9 cellular contexts compared by ENCODE assay signal in genomic region chr14:35366048-35366428, GRCh38. TPM values are rescaled to one million over a fixed set of nuclear protein-coding genes. Genes with fewer than 3 reads are reported as not detected.
DNase-seq lines count a peak whose midpoint lies in the region; ATAC-seq, FAIRE-seq and TF ChIP-seq lines count a peak whose summit lies in the region.
"Had no signal": no experiment of that assay in that cellular context is flagged by ENCODE, and none has a peak within 500 bp of the region (broad histone marks: within the 10 kb centered on the region; RNA-seq: fewer than 3 reads in every experiment).

No MANE protein-coding gene starts in this region.

- no peak for TF ChIP-seq CTCF in kidney (IDR thresholded peaks at IDR 0.05; ENCODE audit: borderline replicate concordance, extremely low read depth, insufficient read depth)

- H3K4me3 Mint-ChIP-seq in activated naive CD8-positive, alpha-beta T cell treated with anti-CD3 and anti-CD28 coated beads for 36 hours, result no peak overlapping the region
- H3K4me3 Mint-ChIP-seq in stimulated activated naive CD8-positive, alpha-beta T cell treated with anti-CD3 and anti-CD28 coated beads, Interleukin-15, amount 100 ng/mL, for 72 hours, result peak overlapping the region in 1 of 2 donors; percentile 76
- H3K4me3 Mint-ChIP-seq: neural progenitor cell had no signal

- H3K36me3 ChIP-seq in kidney (ENCODE audit: control insufficient read depth in 1 of 2, insufficient read depth in 2 of 2, low read length in 2 of 2), result no peaks in the 10 kb centered on the region
- H3K36me3 ChIP-seq: neural progenitor cell had no signal

- peaks cover 4% of the 10 kb centered on the region for H3K36me3 Mint-ChIP-seq in activated naive CD8-positive, alpha-beta T cell treated with anti-CD3 and anti-CD28 coated beads for 36 hours
- H3K36me3 Mint-ChIP-seq: neural progenitor cell had no signal

- no peaks in the 10 kb centered on the region for H3K9me3 ChIP-seq in kidney (ENCODE audit: control insufficient read depth in 1 of 2, low read length in 2 of 2)

- H3K4me1 Mint-ChIP-seq in activated naive CD8-positive, alpha-beta T cell treated with anti-CD3 and anti-CD28 coated beads for 36 hours, result peaks cover 50% of the 10 kb centered on the region
- peaks cover 61% of the 10 kb centered on the region for H3K4me1 Mint-ChIP-seq in stimulated activated naive CD8-positive, alpha-beta T cell treated with anti-CD3 and anti-CD28 coated beads, Interleukin-15, amount 100 ng/mL, for 72 hours

- peak; percentile 86 for DNase-seq in M059J (ENCODE audit: low read depth)
- DNase-seq in activated naive CD8-positive, alpha-beta T cell treated with anti-CD3 and anti-CD28 coated beads for 36 hours, result peak; percentile 25
- DNase-seq in kidney, result peak; percentile 83
- peak in 1 of 2 donors; percentile 37 for DNase-seq in stimulated activated naive CD8-positive, alpha-beta T cell treated with anti-CD3 and anti-CD28 coated beads, Interleukin-15, amount 100 ng/mL, for 72 hours
- no peak for DNase-seq in activated gamma-delta T cell treated with Interleukin-2 at 50 U/mL for 16 hours
- DNase-seq in NCI-H526 (lab: John Stamatoyannopoulos, UW), result no peak
- DNase-seq: NCI-H2227 treated with DMSO at 0.1 percent for 48 hours had no signal

- no peak overlapping the region for H3K9ac ChIP-seq in kidney (ENCODE audit: low read length in 2 of 2)
- H3K9ac ChIP-seq: neural progenitor cell had no signal

- no peak overlapping the region for H3K4me3 ChIP-seq in kidney (ENCODE audit: low read length in 2 of 2)
- H3K4me3 ChIP-seq: neural progenitor cell had no signal

- H3K9me3 Mint-ChIP-seq in activated naive CD8-positive, alpha-beta T cell treated with anti-CD3 and anti-CD28 coated beads for 36 hours, result peaks cover 4% of the 10 kb centered on the region
- peaks cover under 1 to 5% of the 10 kb centered on the region in 2 donors for H3K9me3 Mint-ChIP-seq in stimulated activated naive CD8-positive, alpha-beta T cell treated with anti-CD3 and anti-CD28 coated beads, Interleukin-15, amount 100 ng/mL, for 72 hours

- peaks cover 31 to 32% of the 10 kb centered on the region in 2 donors for H3K4me1 ChIP-seq in kidney (ENCODE audit: control insufficient read depth in 1 of 2, insufficient read depth in 1 of 2, low read depth in 1 of 2, low read length in 2 of 2)

- peak overlapping the region; percentile 30 to 76 for H3K27ac ChIP-seq in kidney (ENCODE audit: low read depth in 2 of 2, low read length in 2 of 2)
- H3K27ac ChIP-seq: neural progenitor cell had no signal

- no peak for FAIRE-seq in kidney (lab: Jason Lieb, UNC)

- no peaks in the 10 kb centered on the region for H3K27me3 Mint-ChIP-seq in activated naive CD8-positive, alpha-beta T cell treated with anti-CD3 and anti-CD28 coated beads for 36 hours
- H3K27me3 Mint-ChIP-seq in stimulated activated naive CD8-positive, alpha-beta T cell treated with anti-CD3 and anti-CD28 coated beads, Interleukin-15, amount 100 ng/mL, for 72 hours, result no peaks in the 10 kb centered on the region

- intact Hi-C loops in kidney (cut with DNase I), result no loop called here

- H3K27ac Mint-ChIP-seq in activated naive CD8-positive, alpha-beta T cell treated with anti-CD3 and anti-CD28 coated beads for 36 hours, result peak overlapping the region; percentile 92
- peak overlapping the region in 1 of 2 donors; percentile 97 for H3K27ac Mint-ChIP-seq in stimulated activated naive CD8-positive, alpha-beta T cell treated with anti-CD3 and anti-CD28 coated beads, Interleukin-15, amount 100 ng/mL, for 72 hours
- H3K27ac Mint-ChIP-seq: neural progenitor cell had no signal

- peak; percentile 33 for ATAC-seq in stimulated activated naive CD8-positive, alpha-beta T cell treated with anti-CD3 and anti-CD28 coated beads, Interleukin-15, amount 100 ng/mL, for 72 hours
- no peak for ATAC-seq in GM18868 (IDR thresholded peaks at IDR 0.05; ENCODE audit: unreplicated experiment)

RNA-seq across cellular contexts. Expression of gene NFKBIA, which starts 38.5 kb away (rescaled TPM):
- 102 and 103 TPM in 2 replicates for total RNA-seq in M059J (2014; rRNA removed; shearing (Covaris generic))
- total RNA-seq in activated naive CD8-positive, alpha-beta T cell treated with anti-CD3 and anti-CD28 coated beads for 36 hours, result 100 to 1,000 TPM; 395 to 400 TPM
- total RNA-seq in kidney, result 171 TPM
- 131 TPM for polyA plus RNA-seq in kidney (ENCODE audit: insufficient read depth, low read depth, low replicate concordance)

Comparison
In these comparisons a context has a peak if more than half of its experiments do, and no peak if none do; other contexts are left out.
1. DNase-seq: peak in M059J (single experiment), activated naive CD8-positive, alpha-beta T cell treated with anti-CD3 and anti-CD28 coated beads for 36 hours (single experiment) and kidney (single experiment); none in activated gamma-delta T cell treated with Interleukin-2 at 50 U/mL for 16 hours (single experiment) and NCI-H526 (0 of 2).